35 cellular contexts compared by ENCODE assay signal in genomic region chr10:44341901-44342300, GRCh38. TPM values are rescaled to one million over a fixed set of nuclear protein-coding genes. Genes with fewer than 3 reads are reported as not detected.
"Had no signal": no experiment of that assay in that cellular context is flagged by ENCODE, and none has a peak within 500 bp of the region (broad histone marks: within the 10 kb centered on the region; RNA-seq: fewer than 3 reads in every experiment).

No MANE protein-coding gene starts in this region.

- FAIRE-seq: astrocyte, RCC 7860 had no signal

- H3K4me1 ChIP-seq: adrenal gland, body of pancreas, breast epithelium had no signal

- H3K27ac Mint-ChIP-seq: activated B cell treated with CpG ODN at 0.5 μM for 24 hours; activated CD4-positive, alpha-beta memory T cell treated with anti-CD3 and anti-CD28 coated beads for 36 hours; activated naive CD4-positive, alpha-beta T cell treated with anti-CD3 and anti-CD28 coated beads for 36 hours; activated T-helper 1 cell treated with anti-CD3 and anti-CD28 coated beads, Interleukin-12 subunit alpha, Interleukin-12 subunit beta, Interleukin-2, Interleukin-4 antibody, amounts not matched to agents 30 ng/mL and 10 ng/mL and 1 ng/mL, durations not matched to agents 14 hours and 24 hours and 36 hours had no signal

- H3K4me3 Mint-ChIP-seq: activated B cell treated with CpG ODN at 0.5 μM for 24 hours; activated CD4-positive, alpha-beta memory T cell treated with anti-CD3 and anti-CD28 coated beads for 36 hours; activated naive CD4-positive, alpha-beta T cell treated with anti-CD3 and anti-CD28 coated beads for 36 hours; activated T-cell treated with anti-CD3 and anti-CD28 coated beads, Interleukin-2, amount 50 U/mL, for 4 hours; activated T-helper 1 cell treated with anti-CD3 and anti-CD28 coated beads, Interleukin-12 subunit alpha, Interleukin-12 subunit beta, Interleukin-2, Interleukin-4 antibody, amounts not matched to agents 30 ng/mL and 10 ng/mL and 1 ng/mL, durations not matched to agents 14 hours and 24 hours and 36 hours had no signal

- H3K9me3 Mint-ChIP-seq: activated B cell treated with CpG ODN at 0.5 μM for 24 hours; activated CD4-positive, alpha-beta memory T cell treated with anti-CD3 and anti-CD28 coated beads for 36 hours; activated naive CD4-positive, alpha-beta T cell treated with anti-CD3 and anti-CD28 coated beads for 36 hours; activated naive CD4-positive, alpha-beta T cell treated with anti-CD3 and anti-CD28 coated beads, Interleukin-2, amount 50 U/mL, for 72 hours; activated T-cell treated with anti-CD3 and anti-CD28 coated beads, Interleukin-2, amount 50 U/mL, for 4 hours; activated T-helper 1 cell treated with anti-CD3 and anti-CD28 coated beads, Interleukin-12 subunit alpha, Interleukin-12 subunit beta, Interleukin-2, Interleukin-4 antibody, amounts not matched to agents 30 ng/mL and 10 ng/mL and 1 ng/mL, durations not matched to agents 14 hours and 24 hours and 36 hours had no signal

- H2AFZ ChIP-seq: PC-9 had no signal

- H3K9ac ChIP-seq: KMS-11 had no signal

- H3K4me1 Mint-ChIP-seq: activated B cell treated with CpG ODN at 0.5 μM for 24 hours had no signal

- H3K27me3 ChIP-seq: adrenal gland, body of pancreas, breast epithelium had no signal

- H3K27ac ChIP-seq: adrenal gland, body of pancreas, breast epithelium, KMS-11, PC-9, RWPE1, VCaP had no signal

- H3K36me3 ChIP-seq: adrenal gland, breast epithelium had no signal

- H3K9me3 ChIP-seq: adrenal gland, body of pancreas, breast epithelium had no signal

- H3K4me2 ChIP-seq: KMS-11, PC-9 had no signal

- H3K36me3 Mint-ChIP-seq: activated CD4-positive, alpha-beta memory T cell treated with anti-CD3 and anti-CD28 coated beads for 36 hours; activated naive CD4-positive, alpha-beta T cell treated with anti-CD3 and anti-CD28 coated beads, Interleukin-2, amount 50 U/mL, for 72 hours had no signal

- DNase-seq: activated B cell treated with CpG ODN at 0.5 μM for 24 hours; activated CD4-positive, alpha-beta memory T cell treated with anti-CD3 and anti-CD28 coated beads for 36 hours; activated CD4-positive, alpha-beta T cell treated with anti-CD3 and anti-CD28 coated beads for 4 hours; activated CD4-positive, alpha-beta T cell treated with anti-CD3 and anti-CD28 coated beads, Interleukin-2, amount 50 U/mL, for 1 hour; activated CD4-positive, CD25-positive, alpha-beta regulatory T cell treated with anti-CD3 and anti-CD28 coated beads, Interleukin-2, amount 50 U/mL, for 72 hours; activated gamma-delta T cell treated with Interleukin-2 at 50 U/mL for 16 hours; activated naive CD4-positive, alpha-beta T cell treated with anti-CD3 and anti-CD28 coated beads for 36 hours; activated T-cell treated with anti-CD3 and anti-CD28 coated beads for 4 hours; activated T-cell treated with anti-CD3 and anti-CD28 coated beads, Interleukin-2, amount 50 U/mL, for 4 hours; body of pancreas; MM.1S; MV-4-11; NCI-H1092; NCI-H1436 treated with DMSO at 0.1 percent for 48 hours; NCI-H1694 treated with DMSO at 0.1 percent for 48 hours; NCI-H2029; NCI-H345; NCI-H524 treated with DMSO at 0.1 percent for 48 hours; NK-92 treated with Interleukin-12 subunit alpha and Interleukin-12 subunit beta, amount 100 ng/mL, for 24 hours; SW 1271; T-helper 1 cell; T-helper 2 cell; T-helper 9 cell had no signal

- H3K4me3 ChIP-seq: adrenal gland, body of pancreas, breast epithelium, PC-9 had no signal

RNA-seq across cellular contexts. Expression of gene CXCL12, which starts 43.0 kb away (rescaled TPM):
- total RNA-seq: activated B cell treated with CpG ODN at 0.5 μM for 24 hours; activated CD4-positive, alpha-beta memory T cell treated with anti-CD3 and anti-CD28 coated beads for 36 hours; activated naive CD4-positive, alpha-beta T cell treated with anti-CD3 and anti-CD28 coated beads for 36 hours; activated T-helper 1 cell treated with anti-CD3 and anti-CD28 coated beads, Interleukin-12 subunit alpha, Interleukin-12 subunit beta, Interleukin-2, Interleukin-4 antibody, amounts not matched to agents 30 ng/mL and 10 ng/mL and 1 ng/mL, durations not matched to agents 14 hours and 24 hours and 36 hours; NCI-H460; OCI-LY7; PC-9 had no signal
